In the genomic region with DNA sequence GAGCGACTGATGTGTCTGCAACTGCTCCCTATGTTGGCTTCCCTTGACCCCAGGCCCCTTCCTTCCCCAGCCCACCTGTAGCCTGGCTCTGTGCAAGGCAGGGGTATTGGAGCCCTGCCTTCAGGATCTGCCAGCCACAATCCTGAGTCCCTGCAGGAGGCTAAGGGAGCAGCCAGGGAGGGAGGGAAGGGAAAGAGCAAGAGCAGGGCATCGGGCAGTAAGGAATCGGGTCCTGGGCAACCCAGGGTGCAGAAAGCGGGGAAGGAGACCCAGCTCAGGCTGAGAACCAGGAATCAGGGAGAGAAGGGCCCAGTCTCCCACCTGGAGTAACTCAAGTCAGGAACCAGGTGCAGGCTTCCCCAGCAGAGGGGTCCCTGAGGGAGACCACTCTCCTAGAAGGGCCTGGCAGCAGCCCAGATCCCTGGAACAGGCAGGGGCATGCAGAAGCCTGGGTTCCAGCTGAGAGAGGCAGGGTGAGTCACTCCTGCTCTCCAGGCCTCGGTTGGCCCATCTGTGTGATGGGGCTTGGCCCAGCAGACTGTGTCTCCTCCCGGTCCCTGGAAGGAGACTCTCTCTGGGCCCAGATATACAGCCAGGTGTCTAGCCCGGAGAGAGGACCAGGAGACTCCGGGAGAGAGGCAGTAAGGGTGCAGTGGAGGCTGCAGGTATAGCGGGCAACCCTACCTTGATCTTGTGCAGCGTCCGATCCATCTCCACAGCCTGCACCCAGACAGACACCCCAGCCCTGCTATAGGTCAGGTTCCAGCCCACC, we compare ENCODE assay signal across 8 cellular contexts. TPM values are rescaled to one million over a fixed set of nuclear protein-coding genes. Genes with fewer than 3 reads are reported as not detected.
A peak's percentile ranks its signal among the peaks of the same experiment; 100 is the strongest.
DNase-seq lines count a peak whose midpoint lies in the region; ATAC-seq, FAIRE-seq and TF ChIP-seq lines count a peak whose summit lies in the region.

No MANE protein-coding gene starts in this region.

- H3K4me3 Mint-ChIP-seq in activated T-helper 17 cell treated with anti-CD3 and anti-CD28 coated beads, Interleukin-2, amount 50 U/mL, for 72 hours = peak overlapping the region; percentile 55
- H3K4me3 Mint-ChIP-seq in stimulated activated naive CD8-positive, alpha-beta T cell treated with anti-CD3 and anti-CD28 coated beads, Interleukin-15, amount 100 ng/mL, for 72 hours = peak overlapping the region; percentile 65 to 83

- peak overlapping the region; percentile 79 for H3K4me2 ChIP-seq in keratinocyte (ENCODE audit: control insufficient read depth, extremely low read depth, insufficient read depth, low read depth, low read length)

- FAIRE-seq in keratinocyte (lab: Jason Lieb, UNC) (no peak), RCC 7860 (lab: Jason Lieb, UNC) (no peak)

- DNase-seq in NCI-H748 (lab: John Stamatoyannopoulos, UW; ENCODE audit: unreplicated experiment) (peak; percentile 42), NCI-H748 treated with DMSO at 0.1 percent for 48 hours (lab: John Stamatoyannopoulos, UW) (no peak), keratinocyte (ENCODE audit: low read depth, low spot score) (no peak), midbrain (lab: John Stamatoyannopoulos, UW) (no peak), RCC 7860 (ENCODE audit: low spot score) (no peak)
- DNase-seq in stimulated activated naive CD8-positive, alpha-beta T cell treated with anti-CD3 and anti-CD28 coated beads, Interleukin-15, amount 100 ng/mL, for 72 hours = no peak

- no peaks in the 10 kb centered on the region for H3K9me3 Mint-ChIP-seq in activated T-helper 17 cell treated with anti-CD3 and anti-CD28 coated beads, Interleukin-2, amount 50 U/mL, for 72 hours
- H3K9me3 Mint-ChIP-seq in stimulated activated naive CD8-positive, alpha-beta T cell treated with anti-CD3 and anti-CD28 coated beads, Interleukin-15, amount 100 ng/mL, for 72 hours = no peaks in the 10 kb centered on the region

- peak overlapping the region; percentile 63 for H3K9ac ChIP-seq in keratinocyte (ENCODE audit: control insufficient read depth, extremely low read depth, insufficient read depth, low read length)

- H3K36me3 Mint-ChIP-seq in activated T-helper 17 cell treated with anti-CD3 and anti-CD28 coated beads, Interleukin-2, amount 50 U/mL, for 72 hours (ENCODE audit: low read depth) = no peaks in the 10 kb centered on the region

- no peak for ATAC-seq in activated T-helper 17 cell treated with anti-CD3 and anti-CD28 coated beads, Interleukin-2, amount 50 U/mL, for 72 hours (replicated peaks)
- ATAC-seq in stimulated activated naive CD8-positive, alpha-beta T cell treated with anti-CD3 and anti-CD28 coated beads, Interleukin-15, amount 100 ng/mL, for 72 hours = no peak
- ATAC-seq in HG02870 (IDR thresholded peaks at IDR 0.05; ENCODE audit: unreplicated experiment) = no peak

- no peaks in the 10 kb centered on the region for H4K20me1 ChIP-seq in keratinocyte (ENCODE audit: control insufficient read depth, extremely low read depth, insufficient read depth, low read length)

- H3K9me1 ChIP-seq in keratinocyte (ENCODE audit: control insufficient read depth, extremely low read depth, insufficient read depth, low read length) = no peaks in the 10 kb centered on the region

- peaks cover 23% of the 10 kb centered on the region for H3K4me1 ChIP-seq in keratinocyte (ENCODE audit: control insufficient read depth, extremely low read depth, insufficient read depth, low read length)

- H3K27me3 ChIP-seq in keratinocyte (ENCODE audit: control insufficient read depth, extremely low read depth, insufficient read depth, low read length) = no peaks in the 10 kb centered on the region

- H3K36me3 ChIP-seq in keratinocyte (ENCODE audit: control insufficient read depth in 2 of 2, extremely low read depth in 1 of 2, insufficient read depth in 2 of 2, low read length in 2 of 2) = peaks cover 0 to 5% of the 10 kb centered on the region in 2 experiments

- no peaks in the 10 kb centered on the region for H3K9me3 ChIP-seq in keratinocyte (ENCODE audit: control insufficient read depth, low read depth, low read length)

- H3K27me3 Mint-ChIP-seq in activated T-helper 17 cell treated with anti-CD3 and anti-CD28 coated beads, Interleukin-2, amount 50 U/mL, for 72 hours = no peaks in the 10 kb centered on the region
- H3K27me3 Mint-ChIP-seq in stimulated activated naive CD8-positive, alpha-beta T cell treated with anti-CD3 and anti-CD28 coated beads, Interleukin-15, amount 100 ng/mL, for 72 hours = peaks cover 15% of the 10 kb centered on the region

- peak overlapping the region; percentile 10 for H3K27ac ChIP-seq in keratinocyte (ENCODE audit: control insufficient read depth, insufficient read depth, low read length)

- no peaks in the 10 kb centered on the region for H3K79me2 ChIP-seq in keratinocyte (ENCODE audit: control insufficient read depth, insufficient read depth, low read length)

- dilution Hi-C loops in keratinocyte (cut with MboI; ENCODE audit: extremely low pct_ligation_motif_present, low sequenced_read_pairs) = no loop called here

- TF ChIP-seq CTCF in keratinocyte (optimal IDR thresholded peaks at IDR 0.05 in 1 of 3, IDR thresholded peaks at IDR 0.05 in 1 of 3, conservative IDR thresholded peaks at IDR 0.05 in 1 of 3; ENCODE audit: extremely low read depth in 1 of 3, insufficient read depth in 2 of 3, low read length in 3 of 3) = no peak

- H3K4me3 ChIP-seq in keratinocyte (ENCODE audit: control insufficient read depth in 2 of 3, extremely low read depth in 1 of 3, insufficient read depth in 2 of 3, low read depth in 1 of 3, low read length in 3 of 3) = peak overlapping the region; percentile 39 to 70 (median 61)

- H2AFZ ChIP-seq in keratinocyte (ENCODE audit: control insufficient read depth, low read length) = peak overlapping the region; percentile 27

- H3K27ac Mint-ChIP-seq in activated T-helper 17 cell treated with anti-CD3 and anti-CD28 coated beads, Interleukin-2, amount 50 U/mL, for 72 hours = no peak overlapping the region
- no peak overlapping the region for H3K27ac Mint-ChIP-seq in stimulated activated naive CD8-positive, alpha-beta T cell treated with anti-CD3 and anti-CD28 coated beads, Interleukin-15, amount 100 ng/mL, for 72 hours

- H3K4me1 Mint-ChIP-seq in activated T-helper 17 cell treated with anti-CD3 and anti-CD28 coated beads, Interleukin-2, amount 50 U/mL, for 72 hours = peaks cover 17% of the 10 kb centered on the region
- peaks cover 45% of the 10 kb centered on the region for H3K4me1 Mint-ChIP-seq in stimulated activated naive CD8-positive, alpha-beta T cell treated with anti-CD3 and anti-CD28 coated beads, Interleukin-15, amount 100 ng/mL, for 72 hours

RNA-seq across cellular contexts. Expression of a gene that starts 13.4 kb away (rescaled TPM):
- total RNA-seq in activated T-helper 17 cell treated with anti-CD3 and anti-CD28 coated beads, Interleukin-2, amount 50 U/mL, for 72 hours = 10 to 100 TPM in 1 of 2 donors, 1 to 10 TPM in 1; 7.7 to 16.4 TPM
- 67.0 to 115 TPM (median 79.2 TPM) in 3 replicates for polyA plus RNA-seq in keratinocyte
- polyA plus RNA-seq in keratinocyte (2011; ENCODE audit: low read depth) = 37.5 TPM
- 85.7 and 109 TPM in 2 replicates for polyA plus RNA-seq in keratinocyte (2011; cell fraction: cytosol; rRNA removed)
- polyA plus RNA-seq in keratinocyte (2011; cell fraction: nucleus; rRNA removed) = 33.0 and 34.4 TPM in 2 replicates
- 60.4 and 67.0 TPM in 2 replicates for polyA plus RNA-seq in keratinocyte (2012; ENCODE audit: low replicate concordance)
- polyA minus RNA-seq in keratinocyte = 60.1 to 123 TPM (median 113 TPM) in 3 replicates
- 104 TPM for polyA minus RNA-seq in keratinocyte (2011; cell fraction: cytosol; rRNA and poly(A)+ RNA removed)
- polyA minus RNA-seq in keratinocyte (2011; cell fraction: nucleus; rRNA and poly(A)+ RNA removed) = 18.1 and 21.2 TPM in 2 replicates

RNA-seq across cellular contexts. Expression of a gene that starts 28.3 kb away (rescaled TPM):
- 100 to 1,000 TPM in 1 of 2 donors, 10 to 100 TPM in 1; 98.0 to 216 TPM for total RNA-seq in activated T-helper 17 cell treated with anti-CD3 and anti-CD28 coated beads, Interleukin-2, amount 50 U/mL, for 72 hours
- polyA plus RNA-seq in keratinocyte = 32.8 to 41.4 TPM (median 36.1 TPM) in 3 replicates
- 66.3 TPM for polyA plus RNA-seq in keratinocyte (2011; ENCODE audit: low read depth)
- 15.4 and 32.8 TPM in 2 replicates for polyA plus RNA-seq in keratinocyte (2011; cell fraction: cytosol; rRNA removed)
- polyA plus RNA-seq in keratinocyte (2011; cell fraction: nucleus; rRNA removed) = 67.7 and 82.5 TPM in 2 replicates
- 37.8 and 43.0 TPM in 2 replicates for polyA plus RNA-seq in keratinocyte (2012; ENCODE audit: low replicate concordance)
- 55.8 to 89.2 TPM (median 62.3 TPM) in 3 replicates for polyA minus RNA-seq in keratinocyte
- 79.2 TPM for polyA minus RNA-seq in keratinocyte (2011; cell fraction: cytosol; rRNA and poly(A)+ RNA removed)
- 59.9 and 66.4 TPM in 2 replicates for polyA minus RNA-seq in keratinocyte (2011; cell fraction: nucleus; rRNA and poly(A)+ RNA removed)

RNA-seq across cellular contexts. Expression of a gene that starts 33.7 kb away (rescaled TPM):
- total RNA-seq in activated T-helper 17 cell treated with anti-CD3 and anti-CD28 coated beads, Interleukin-2, amount 50 U/mL, for 72 hours = 100 to 1,000 TPM in 1 of 2 donors, 10 to 100 TPM in 1; 85.3 to 127 TPM
- polyA plus RNA-seq in keratinocyte = 8.0 to 18.3 TPM (median 9.9 TPM) in 3 replicates
- 15.6 TPM for polyA plus RNA-seq in keratinocyte (2011; ENCODE audit: low read depth)
- polyA plus RNA-seq in keratinocyte (2011; cell fraction: cytosol; rRNA removed) = 1.3 and 2.6 TPM in 2 replicates
- polyA plus RNA-seq in keratinocyte (2011; cell fraction: nucleus; rRNA removed) = 62.1 and 74.2 TPM in 2 replicates
- 5.4 and 39.3 TPM in 2 replicates for polyA plus RNA-seq in keratinocyte (2012; ENCODE audit: low replicate concordance)
- polyA minus RNA-seq in keratinocyte = 7.0 to 9.6 TPM (median 7.1 TPM) in 3 replicates
- polyA minus RNA-seq in keratinocyte (2011; cell fraction: cytosol; rRNA and poly(A)+ RNA removed) = 3.1 TPM
- polyA minus RNA-seq in keratinocyte (2011; cell fraction: nucleus; rRNA and poly(A)+ RNA removed) = 9.6 and 17.8 TPM in 2 replicates
